14 cellular contexts compared by ENCODE assay signal in genomic region chr15:79973445-79974180, GRCh38. TPM values are rescaled to one million over a fixed set of nuclear protein-coding genes. Genes with fewer than 3 reads are reported as not detected.
A peak's percentile ranks its signal among the peaks of the same experiment; 100 is the strongest.
DNase-seq lines count a peak whose midpoint lies in the region; ATAC-seq, FAIRE-seq and TF ChIP-seq lines count a peak whose summit lies in the region.
"Had no signal": no experiment of that assay in that cellular context is flagged by ENCODE, and none has a peak within 500 bp of the region (broad histone marks: within the 10 kb centered on the region; RNA-seq: fewer than 3 reads in every experiment).

No MANE protein-coding gene starts in this region.

- H3K27me3 ChIP-seq in CD8-positive, alpha-beta T cell (ENCODE audit: insufficient read depth, low read length): no peaks in the 10 kb centered on the region
- H3K27me3 ChIP-seq in IMR-90 (ENCODE audit: control insufficient read depth, insufficient read depth, low read length) (no peaks in the 10 kb centered on the region), mesenchymal stem cell (ENCODE audit: control insufficient read depth in 1 of 2, insufficient read depth in 1 of 2, low read length in 2 of 2) (peaks cover 0 to 5% of the 10 kb centered on the region in 2 experiments)
- H3K27me3 ChIP-seq: hepatocyte had no signal

- POLR2A ChIA-PET in CD8-positive, alpha-beta T cell (lab: Charles Lee): no interaction called here
- POLR2A ChIA-PET in IMR-90 (lab: Charles Lee; ENCODE audit: unreplicated experiment): no interaction called here
- POLR2A ChIA-PET in activated CD8-positive, alpha-beta T cell treated with anti-CD3 and anti-CD28 coated beads, Interleukin-2, amount 10 ng/mL, durations not matched to agents 7 days and 5 days (lab: Charles Lee): interaction anchor here (1.1 to 1.3 kb wide), 2 partner anchors 51 to 77 kb away, joined by 4 to 6 read pairs; partner anchors contain the start of gene MTHFS

- no peak overlapping the region for H3K4me3 Mint-ChIP-seq in CD8-positive, alpha-beta T cell
- H3K4me3 Mint-ChIP-seq in activated CD8-positive, alpha-beta T cell treated with anti-CD3 and anti-CD28 coated beads, Interleukin-2, amount 10 ng/mL, durations not matched to agents 7 days and 5 days: no peak overlapping the region
- H3K4me3 Mint-ChIP-seq: dendritic cell treated with granulocyte-macrophage colony-stimulating factor and Interleukin-4, amounts not matched to agents 40 ng/mL and 50 ng/mL, for 4 days had no signal

- H2AK9ac ChIP-seq in IMR-90 (replicated peaks; ENCODE audit: low read depth, low read length, poor library complexity): peak overlapping the region; percentile 3

- H3K79me1 ChIP-seq in IMR-90 (ENCODE audit: low read depth in 1 of 2, low read length in 2 of 2) (no peaks in the 10 kb centered on the region), mesenchymal stem cell (replicated peaks; ENCODE audit: low read length, poor library complexity, severe bottlenecking) (no peaks in the 10 kb centered on the region)

- H2AFZ ChIP-seq in IMR-90 (replicated peaks; ENCODE audit: low read length, poor library complexity) (no peak overlapping the region), mesenchymal stem cell (ENCODE audit: low read depth, low read length) (peak overlapping the region; percentile 23)
- H2AFZ ChIP-seq: hepatocyte had no signal

- no peaks in the 10 kb centered on the region for H3K9me3 ChIP-seq in CD8-positive, alpha-beta T cell (ENCODE audit: low read length)
- H3K9me3 ChIP-seq in IMR-90 (ENCODE audit: control insufficient read depth, insufficient read depth, low read length): no peaks in the 10 kb centered on the region
- no peaks in the 10 kb centered on the region for H3K9me3 ChIP-seq in mesenchymal stem cell (ENCODE audit: control insufficient read depth, low read length)

- no peaks in the 10 kb centered on the region for H3K27me3 Mint-ChIP-seq in CD8-positive, alpha-beta T cell (ENCODE audit: low read depth)
- H3K27me3 Mint-ChIP-seq in activated CD8-positive, alpha-beta T cell treated with anti-CD3 and anti-CD28 coated beads, Interleukin-2, amount 10 ng/mL, durations not matched to agents 7 days and 5 days (ENCODE audit: low read depth): no peaks in the 10 kb centered on the region

- no peaks in the 10 kb centered on the region for H3K9me3 Mint-ChIP-seq in CD8-positive, alpha-beta T cell
- H3K9me3 Mint-ChIP-seq in activated CD8-positive, alpha-beta T cell treated with anti-CD3 and anti-CD28 coated beads, Interleukin-2, amount 10 ng/mL, durations not matched to agents 7 days and 5 days (ENCODE audit: insufficient read depth): no peaks in the 10 kb centered on the region
- H3K9me3 Mint-ChIP-seq: dendritic cell treated with granulocyte-macrophage colony-stimulating factor and Interleukin-4, amounts not matched to agents 40 ng/mL and 50 ng/mL, for 4 days had no signal

- H4K5ac ChIP-seq in IMR-90 (ENCODE audit: low read depth, low read length): no peak overlapping the region

- peaks cover 32% of the 10 kb centered on the region for H3K4me1 Mint-ChIP-seq in CD8-positive, alpha-beta T cell (ENCODE audit: low read depth)
- H3K4me1 Mint-ChIP-seq in activated CD8-positive, alpha-beta T cell treated with anti-CD3 and anti-CD28 coated beads, Interleukin-2, amount 10 ng/mL, durations not matched to agents 7 days and 5 days (ENCODE audit: low read depth): peaks cover 33% of the 10 kb centered on the region

- H3K4me3 ChIP-seq in CD8-positive, alpha-beta T cell (ENCODE audit: low read depth, low read length): no peak overlapping the region
- H3K4me3 ChIP-seq in IMR-90 (ENCODE audit: insufficient read depth, low read depth, low read length): no peak overlapping the region
- no peak overlapping the region for H3K4me3 ChIP-seq in mesenchymal stem cell (ENCODE audit: insufficient read depth in 1 of 2, low read depth in 1 of 2, low read length in 2 of 2)
- H3K4me3 ChIP-seq: hepatocyte had no signal

- no peak overlapping the region for H2BK12ac ChIP-seq in mesenchymal stem cell (ENCODE audit: low read length in 2 of 2)

- H4K91ac ChIP-seq in IMR-90 (ENCODE audit: insufficient read depth, low read depth, low read length) (no peak overlapping the region), mesenchymal stem cell (ENCODE audit: low read length) (no peak overlapping the region)

- H4K20me1 ChIP-seq in IMR-90 (ENCODE audit: insufficient read depth, low read length): no peaks in the 10 kb centered on the region

- DNase-seq in CD8-positive, alpha-beta T cell: no peak
- no peak for DNase-seq in IMR-90
- DNase-seq in activated CD8-positive, alpha-beta T cell treated with anti-CD3 and anti-CD28 coated beads, Interleukin-2, amount 10 ng/mL, durations not matched to agents 7 days and 5 days: peak; percentile 54
- DNase-seq in mesenchymal stem cell: no peak
- no peak for DNase-seq in NK-92 (lab: John Stamatoyannopoulos, UW; ENCODE audit: unreplicated experiment)
- DNase-seq in superior temporal gyrus (ENCODE audit: extremely low spot score): no peak
- DNase-seq in D721Med (ENCODE audit: insufficient read length, low spot score): no peak
- DNase-seq in stimulated activated naive CD4-positive, alpha-beta T cell treated with Interleukin-2 at 50 U/mL for 16 hours (lab: John Stamatoyannopoulos, UW): no peak
- DNase-seq: left colon, NCI-H1417 treated with DMSO at 0.1 percent for 48 hours, NCI-H446 treated with DMSO at 0.1 percent for 48 hours had no signal

- FAIRE-seq in D721Med (lab: Jason Lieb, UNC): no peak

- peaks cover 15% of the 10 kb centered on the region for H3K4me1 ChIP-seq in CD8-positive, alpha-beta T cell (ENCODE audit: insufficient read depth, low read length)
- H3K4me1 ChIP-seq in IMR-90 (ENCODE audit: control insufficient read depth, insufficient read depth, low read length) (peaks cover 7% of the 10 kb centered on the region), mesenchymal stem cell (ENCODE audit: control insufficient read depth, insufficient read depth, low read depth, low read length) (no peaks in the 10 kb centered on the region)

- H3K27ac ChIP-seq in CD8-positive, alpha-beta T cell (ENCODE audit: low read depth, low read length): no peak overlapping the region
- H3K27ac ChIP-seq in IMR-90 (ENCODE audit: insufficient read depth, low read length) (no peak overlapping the region), mesenchymal stem cell (ENCODE audit: low read length, poor library complexity, severe bottlenecking) (no peak overlapping the region)
- H3K27ac ChIP-seq: hepatocyte had no signal

- H3K4me2 ChIP-seq in IMR-90 (ENCODE audit: low read depth, low read length): no peak overlapping the region
- H3K4me2 ChIP-seq in mesenchymal stem cell (ENCODE audit: low read length, poor library complexity, severe bottlenecking): no peak overlapping the region
- H3K4me2 ChIP-seq: hepatocyte had no signal

- no peak overlapping the region for H3K14ac ChIP-seq in IMR-90 (replicated peaks; ENCODE audit: low read depth, low read length)
- H3K14ac ChIP-seq in mesenchymal stem cell (ENCODE audit: low read length in 2 of 2): no peak overlapping the region

- H3K27ac Mint-ChIP-seq in CD8-positive, alpha-beta T cell: peak overlapping the region; percentile 29
- peak overlapping the region; percentile 26 for H3K27ac Mint-ChIP-seq in activated CD8-positive, alpha-beta T cell treated with anti-CD3 and anti-CD28 coated beads, Interleukin-2, amount 10 ng/mL, durations not matched to agents 7 days and 5 days
- H3K27ac Mint-ChIP-seq: dendritic cell treated with granulocyte-macrophage colony-stimulating factor and Interleukin-4, amounts not matched to agents 40 ng/mL and 50 ng/mL, for 4 days had no signal

- H3K9ac ChIP-seq in IMR-90 (ENCODE audit: low read depth, low read length): no peak overlapping the region
- no peak overlapping the region for H3K9ac ChIP-seq in mesenchymal stem cell (ENCODE audit: low read length)

- 89% methylated on average over 1 of the region's 8 CpGs; no CpG with 5 or more reads in 1 of the 2 experiments for whole genome bisulfite sequencing in IMR-90 (ENCODE audit: extremely low coverage in 2 of 2, insufficient read length in 1 of 2), 2 experiments
- WGBS in mesenchymal stem cell: 84% methylated on average over 8 of the region's 8 CpGs

- H3K36me3 ChIP-seq in CD8-positive, alpha-beta T cell (ENCODE audit: insufficient read depth, low read length): no peaks in the 10 kb centered on the region
- H3K36me3 ChIP-seq in IMR-90 (ENCODE audit: control insufficient read depth, insufficient read depth, low read length) (no peaks in the 10 kb centered on the region), mesenchymal stem cell (ENCODE audit: control insufficient read depth in 1 of 2, insufficient read depth in 2 of 2, low read depth in 1 of 2, low read length in 2 of 2) (no peaks in the 10 kb centered on the region)

- no peak overlapping the region for H2BK15ac ChIP-seq in IMR-90 (ENCODE audit: low read depth, low read length)
- no peak overlapping the region for H2BK15ac ChIP-seq in mesenchymal stem cell (ENCODE audit: low read depth, poor library complexity, severe bottlenecking)

- no peaks in the 10 kb centered on the region for H3K9me1 ChIP-seq in IMR-90 (ENCODE audit: insufficient read depth, low read length)

- intact Hi-C loops in CD8-positive, alpha-beta T cell (cut with DNase I, micrococcal nuclease): no loop called here
- intact Hi-C loops in IMR-90 (cut with micrococcal nuclease): no loop called here

- H3K4ac ChIP-seq in IMR-90 (ENCODE audit: low read depth, low read length) (no peak overlapping the region), mesenchymal stem cell (ENCODE audit: low read depth in 1 of 2, low read length in 2 of 2) (no peak overlapping the region)

- TF ChIP-seq POLR2A in IMR-90 (IDR thresholded peaks at IDR 0.05; ENCODE audit: low read depth, low read length): no peak

- ATAC-seq in CD8-positive, alpha-beta T cell: no peak
- ATAC-seq in IMR-90 (ENCODE audit: low read depth): no peak
- ATAC-seq in activated CD8-positive, alpha-beta T cell treated with anti-CD3 and anti-CD28 coated beads, Interleukin-2, amount 10 ng/mL, durations not matched to agents 7 days and 5 days: peak; percentile 26
- ATAC-seq: esophagus mucosa, left colon had no signal

- no peak overlapping the region for H2BK120ac ChIP-seq in IMR-90 (ENCODE audit: low read depth, low read length)
- H2BK120ac ChIP-seq in mesenchymal stem cell (ENCODE audit: low read depth, low read length): no peak overlapping the region

- no peak overlapping the region for H2BK20ac ChIP-seq in IMR-90 (ENCODE audit: low read depth, low read length)

- in situ Hi-C loops in IMR-90 (cut with MboI; ENCODE audit: low sequenced_read_pairs): no loop called here

- CTCF ChIA-PET in CD8-positive, alpha-beta T cell (lab: Charles Lee): interaction anchor here (0.9 to 1.2 kb wide), 4 partner anchors 16 to 120 kb away, joined by 3 to 4 read pairs (median 3); no protein-coding TSS in a partner anchor
- CTCF ChIA-PET in IMR-90 (lab: Yijun Ruan, JAX): no interaction called here
- CTCF ChIA-PET in activated CD8-positive, alpha-beta T cell treated with anti-CD3 and anti-CD28 coated beads, Interleukin-2, amount 10 ng/mL, durations not matched to agents 7 days and 5 days (lab: Charles Lee): interaction anchor here (0.8 to 1.0 kb wide), 2 partner anchors 8 to 19 kb away, joined by 3 to 4 read pairs; no protein-coding TSS in a partner anchor

- no TSS peak for BruUV-seq in IMR-90 (replicated peaks; lab: Mats Ljungman, UMichigan)

- H3K56ac ChIP-seq in IMR-90 (ENCODE audit: extremely low read depth, insufficient read depth, low read length): no peak overlapping the region

- no peak for TF ChIP-seq RAD21 in IMR-90 (IDR thresholded peaks at IDR 0.05; ENCODE audit: low read length)

- no peak overlapping the region for H2BK5ac ChIP-seq in IMR-90 (ENCODE audit: low read depth, low read length, poor library complexity, severe bottlenecking)
- no peak overlapping the region for H2BK5ac ChIP-seq in mesenchymal stem cell (ENCODE audit: low read depth, low read length, poor library complexity, severe bottlenecking)

- H4K8ac ChIP-seq in IMR-90 (ENCODE audit: low read depth in 2 of 2, low read length in 2 of 2): no peak overlapping the region
- H4K8ac ChIP-seq in mesenchymal stem cell (ENCODE audit: low read length): no peak overlapping the region

- no peak overlapping the region for H3K23ac ChIP-seq in IMR-90 (ENCODE audit: low read depth, low read length)
- H3K23ac ChIP-seq in mesenchymal stem cell (ENCODE audit: low read length in 2 of 2): no peak overlapping the region

- 0 out of 2 replicates have a peak overlapping the region, but pooled peaks have one; percentile 3 for H2AK5ac ChIP-seq in IMR-90 (ENCODE audit: low read depth, low read length)
- no peak overlapping the region for H2AK5ac ChIP-seq in mesenchymal stem cell (ENCODE audit: low read length, severe bottlenecking)

- H3K18ac ChIP-seq in IMR-90 (ENCODE audit: low read depth, low read length): no peak overlapping the region
- H3K18ac ChIP-seq in mesenchymal stem cell (ENCODE audit: low read depth in 1 of 2, low read length in 2 of 2): no peak overlapping the region

- H3K36me3 Mint-ChIP-seq in CD8-positive, alpha-beta T cell: peaks cover 5% of the 10 kb centered on the region
- H3K36me3 Mint-ChIP-seq in activated CD8-positive, alpha-beta T cell treated with anti-CD3 and anti-CD28 coated beads, Interleukin-2, amount 10 ng/mL, durations not matched to agents 7 days and 5 days (ENCODE audit: low read depth): peaks cover 5% of the 10 kb centered on the region

- TF ChIP-seq CTCF in CD8-positive, alpha-beta T cell (IDR thresholded peaks at IDR 0.05): no peak
- no peak for TF ChIP-seq CTCF in IMR-90 (conservative IDR thresholded peaks at IDR 0.05; ENCODE audit: low read depth, low read length)
- no peak for TF ChIP-seq CTCF in D721Med (IDR thresholded peaks at IDR 0.05; ENCODE audit: insufficient read depth, missing control alignments)

- dilution Hi-C loops in IMR-90 (cut with HindIII; ENCODE audit: low sequenced_read_pairs, unreplicated experiment): no loop called here

RNA-seq across cellular contexts. Expression of gene BCL2A1, which starts 2.6 kb away (rescaled TPM):
- total RNA-seq in CD8-positive, alpha-beta T cell: 10 to 100 TPM; 24.5 to 27.1 TPM
- total RNA-seq in IMR-90 (2012; rRNA removed): 2.5 and 4.5 TPM in 2 replicates
- polyA plus RNA-seq in IMR-90 (2012; rRNA removed): 2.2 and 2.3 TPM in 2 replicates
- 0.52 and 1.1 TPM in 2 replicates for polyA plus RNA-seq in IMR-90 (2012; cell fraction: cytosol; rRNA removed)
- polyA plus RNA-seq in IMR-90 (2012; cell fraction: nucleus; rRNA removed; ENCODE audit: low replicate concordance): 0.24 and 0.91 TPM in 2 replicates
- total RNA-seq in activated CD8-positive, alpha-beta T cell treated with anti-CD3 and anti-CD28 coated beads, Interleukin-2, amount 10 ng/mL, durations not matched to agents 7 days and 5 days: 10 to 100 TPM; 23.1 to 26.3 TPM
- not detected for polyA plus RNA-seq in mesenchymal stem cell (2013, experiment 1 of 2)
- polyA plus RNA-seq in mesenchymal stem cell (2013, experiment 2 of 2): not detected
- total RNA-seq: esophagus mucosa had no signal
